In the genomic region with DNA sequence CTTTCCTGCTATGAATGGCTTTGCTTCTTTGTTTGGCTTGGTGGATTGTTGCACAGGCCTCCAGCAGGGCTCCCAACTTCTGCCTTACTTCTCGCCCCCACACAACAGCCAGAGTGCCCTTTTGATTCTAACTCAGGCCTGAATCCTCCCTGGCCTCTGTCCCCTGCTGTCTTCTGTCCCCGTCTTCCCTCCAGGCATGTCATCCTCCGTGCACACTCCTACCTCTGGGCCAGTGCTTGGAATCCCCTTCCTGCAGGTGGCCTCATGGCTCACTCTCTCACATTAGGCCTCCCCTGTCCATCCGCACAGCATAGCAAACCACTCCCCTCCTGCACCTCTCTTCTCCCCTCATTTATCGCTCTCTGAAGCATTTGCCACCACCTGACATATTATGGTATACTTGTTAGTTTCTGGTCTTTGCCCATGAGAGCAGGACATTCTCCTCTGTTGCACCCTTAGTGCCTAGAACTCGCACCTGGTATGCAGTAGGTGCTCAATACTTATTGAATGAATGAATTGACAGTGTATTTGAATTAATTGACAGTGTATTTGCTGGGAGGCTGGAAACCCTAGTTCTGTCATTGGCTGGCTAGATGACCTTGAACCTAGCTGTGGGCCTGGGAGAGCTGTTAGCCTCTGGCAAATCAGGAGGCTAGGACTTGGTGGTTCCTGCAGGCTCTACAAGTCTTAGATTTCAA, we compare ENCODE assay signal across 1 cellular context.
TF ChIP-seq lines count a peak whose summit lies in the region.

No MANE protein-coding gene starts in this region.

TF ChIP-seq in WTC11, 78 proteins besides CTCF, POLR2A, EP300 and RAD21:
- TF ChIP-seq NR2C2 (CRISPR knock-in tag; IDR thresholded peaks at IDR 0.05) (no peak), TEAD4 (CRISPR knock-in tag; IDR thresholded peaks at IDR 0.05) (no peak), NR3C1 (CRISPR knock-in tag; conservative IDR thresholded peaks at IDR 0.05; ENCODE audit: low read depth) (no peak), HMGA2 (CRISPR knock-in tag; IDR thresholded peaks at IDR 0.05) (no peak), ZNF416 (CRISPR knock-in tag; IDR thresholded peaks at IDR 0.05) (no peak), RELA (CRISPR knock-in tag; IDR thresholded peaks at IDR 0.05; ENCODE audit: borderline replicate concordance) (no peak), SMAD3 (CRISPR knock-in tag; IDR thresholded peaks at IDR 0.05; ENCODE audit: borderline replicate concordance) (no peak), CREM (CRISPR knock-in tag; IDR thresholded peaks at IDR 0.05) (no peak), ZNF263 (CRISPR knock-in tag; IDR thresholded peaks at IDR 0.05; ENCODE audit: low read depth) (no peak)
- TF ChIP-seq, protein P1, sequence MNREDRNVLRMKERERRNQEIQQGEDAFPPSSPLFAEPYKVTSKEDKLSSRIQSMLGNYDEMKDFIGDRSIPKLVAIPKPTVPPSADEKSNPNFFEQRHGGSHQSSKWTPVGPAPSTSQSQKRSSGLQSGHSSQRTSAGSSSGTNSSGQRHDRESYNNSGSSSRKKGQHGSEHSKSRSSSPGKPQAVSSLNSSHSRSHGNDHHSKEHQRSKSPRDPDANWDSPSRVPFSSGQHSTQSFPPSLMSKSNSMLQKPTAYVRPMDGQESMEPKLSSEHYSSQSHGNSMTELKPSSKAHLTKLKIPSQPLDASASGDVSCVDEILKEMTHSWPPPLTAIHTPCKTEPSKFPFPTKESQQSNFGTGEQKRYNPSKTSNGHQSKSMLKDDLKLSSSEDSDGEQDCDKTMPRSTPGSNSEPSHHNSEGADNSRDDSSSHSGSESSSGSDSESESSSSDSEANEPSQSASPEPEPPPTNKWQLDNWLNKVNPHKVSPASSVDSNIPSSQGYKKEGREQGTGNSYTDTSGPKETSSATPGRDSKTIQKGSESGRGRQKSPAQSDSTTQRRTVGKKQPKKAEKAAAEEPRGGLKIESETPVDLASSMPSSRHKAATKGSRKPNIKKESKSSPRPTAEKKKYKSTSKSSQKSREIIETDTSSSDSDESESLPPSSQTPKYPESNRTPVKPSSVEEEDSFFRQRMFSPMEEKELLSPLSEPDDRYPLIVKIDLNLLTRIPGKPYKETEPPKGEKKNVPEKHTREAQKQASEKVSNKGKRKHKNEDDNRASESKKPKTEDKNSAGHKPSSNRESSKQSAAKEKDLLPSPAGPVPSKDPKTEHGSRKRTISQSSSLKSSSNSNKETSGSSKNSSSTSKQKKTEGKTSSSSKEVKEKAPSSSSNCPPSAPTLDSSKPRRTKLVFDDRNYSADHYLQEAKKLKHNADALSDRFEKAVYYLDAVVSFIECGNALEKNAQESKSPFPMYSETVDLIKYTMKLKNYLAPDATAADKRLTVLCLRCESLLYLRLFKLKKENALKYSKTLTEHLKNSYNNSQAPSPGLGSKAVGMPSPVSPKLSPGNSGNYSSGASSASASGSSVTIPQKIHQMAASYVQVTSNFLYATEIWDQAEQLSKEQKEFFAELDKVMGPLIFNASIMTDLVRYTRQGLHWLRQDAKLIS (CRISPR knock-in tag; IDR thresholded peaks at IDR 0.05; ENCODE audit: borderline replicate concordance): no peak
- TF ChIP-seq, protein P2, sequence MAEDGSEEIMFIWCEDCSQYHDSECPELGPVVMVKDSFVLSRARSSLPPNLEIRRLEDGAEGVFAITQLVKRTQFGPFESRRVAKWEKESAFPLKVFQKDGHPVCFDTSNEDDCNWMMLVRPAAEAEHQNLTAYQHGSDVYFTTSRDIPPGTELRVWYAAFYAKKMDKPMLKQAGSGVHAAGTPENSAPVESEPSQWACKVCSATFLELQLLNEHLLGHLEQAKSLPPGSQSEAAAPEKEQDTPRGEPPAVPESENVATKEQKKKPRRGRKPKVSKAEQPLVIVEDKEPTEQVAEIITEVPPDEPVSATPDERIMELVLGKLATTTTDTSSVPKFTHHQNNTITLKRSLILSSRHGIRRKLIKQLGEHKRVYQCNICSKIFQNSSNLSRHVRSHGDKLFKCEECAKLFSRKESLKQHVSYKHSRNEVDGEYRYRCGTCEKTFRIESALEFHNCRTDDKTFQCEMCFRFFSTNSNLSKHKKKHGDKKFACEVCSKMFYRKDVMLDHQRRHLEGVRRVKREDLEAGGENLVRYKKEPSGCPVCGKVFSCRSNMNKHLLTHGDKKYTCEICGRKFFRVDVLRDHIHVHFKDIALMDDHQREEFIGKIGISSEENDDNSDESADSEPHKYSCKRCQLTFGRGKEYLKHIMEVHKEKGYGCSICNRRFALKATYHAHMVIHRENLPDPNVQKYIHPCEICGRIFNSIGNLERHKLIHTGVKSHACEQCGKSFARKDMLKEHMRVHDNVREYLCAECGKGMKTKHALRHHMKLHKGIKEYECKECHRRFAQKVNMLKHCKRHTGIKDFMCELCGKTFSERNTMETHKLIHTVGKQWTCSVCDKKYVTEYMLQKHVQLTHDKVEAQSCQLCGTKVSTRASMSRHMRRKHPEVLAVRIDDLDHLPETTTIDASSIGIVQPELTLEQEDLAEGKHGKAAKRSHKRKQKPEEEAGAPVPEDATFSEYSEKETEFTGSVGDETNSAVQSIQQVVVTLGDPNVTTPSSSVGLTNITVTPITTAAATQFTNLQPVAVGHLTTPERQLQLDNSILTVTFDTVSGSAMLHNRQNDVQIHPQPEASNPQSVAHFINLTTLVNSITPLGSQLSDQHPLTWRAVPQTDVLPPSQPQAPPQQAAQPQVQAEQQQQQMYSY (CRISPR knock-in tag; IDR thresholded peaks at IDR 0.05): no peak
- TF ChIP-seq, protein P3, sequence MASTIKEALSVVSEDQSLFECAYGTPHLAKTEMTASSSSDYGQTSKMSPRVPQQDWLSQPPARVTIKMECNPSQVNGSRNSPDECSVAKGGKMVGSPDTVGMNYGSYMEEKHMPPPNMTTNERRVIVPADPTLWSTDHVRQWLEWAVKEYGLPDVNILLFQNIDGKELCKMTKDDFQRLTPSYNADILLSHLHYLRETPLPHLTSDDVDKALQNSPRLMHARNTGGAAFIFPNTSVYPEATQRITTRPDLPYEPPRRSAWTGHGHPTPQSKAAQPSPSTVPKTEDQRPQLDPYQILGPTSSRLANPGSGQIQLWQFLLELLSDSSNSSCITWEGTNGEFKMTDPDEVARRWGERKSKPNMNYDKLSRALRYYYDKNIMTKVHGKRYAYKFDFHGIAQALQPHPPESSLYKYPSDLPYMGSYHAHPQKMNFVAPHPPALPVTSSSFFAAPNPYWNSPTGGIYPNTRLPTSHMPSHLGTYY (CRISPR knock-in tag; IDR thresholded peaks at IDR 0.05): no peak
- TF ChIP-seq, protein P4, sequence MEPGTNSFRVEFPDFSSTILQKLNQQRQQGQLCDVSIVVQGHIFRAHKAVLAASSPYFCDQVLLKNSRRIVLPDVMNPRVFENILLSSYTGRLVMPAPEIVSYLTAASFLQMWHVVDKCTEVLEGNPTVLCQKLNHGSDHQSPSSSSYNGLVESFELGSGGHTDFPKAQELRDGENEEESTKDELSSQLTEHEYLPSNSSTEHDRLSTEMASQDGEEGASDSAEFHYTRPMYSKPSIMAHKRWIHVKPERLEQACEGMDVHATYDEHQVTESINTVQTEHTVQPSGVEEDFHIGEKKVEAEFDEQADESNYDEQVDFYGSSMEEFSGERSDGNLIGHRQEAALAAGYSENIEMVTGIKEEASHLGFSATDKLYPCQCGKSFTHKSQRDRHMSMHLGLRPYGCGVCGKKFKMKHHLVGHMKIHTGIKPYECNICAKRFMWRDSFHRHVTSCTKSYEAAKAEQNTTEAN (CRISPR knock-in tag; IDR thresholded peaks at IDR 0.05): no peak
